Comparison of ENCODE assay signal across 1 cellular context in the genomic region with DNA sequence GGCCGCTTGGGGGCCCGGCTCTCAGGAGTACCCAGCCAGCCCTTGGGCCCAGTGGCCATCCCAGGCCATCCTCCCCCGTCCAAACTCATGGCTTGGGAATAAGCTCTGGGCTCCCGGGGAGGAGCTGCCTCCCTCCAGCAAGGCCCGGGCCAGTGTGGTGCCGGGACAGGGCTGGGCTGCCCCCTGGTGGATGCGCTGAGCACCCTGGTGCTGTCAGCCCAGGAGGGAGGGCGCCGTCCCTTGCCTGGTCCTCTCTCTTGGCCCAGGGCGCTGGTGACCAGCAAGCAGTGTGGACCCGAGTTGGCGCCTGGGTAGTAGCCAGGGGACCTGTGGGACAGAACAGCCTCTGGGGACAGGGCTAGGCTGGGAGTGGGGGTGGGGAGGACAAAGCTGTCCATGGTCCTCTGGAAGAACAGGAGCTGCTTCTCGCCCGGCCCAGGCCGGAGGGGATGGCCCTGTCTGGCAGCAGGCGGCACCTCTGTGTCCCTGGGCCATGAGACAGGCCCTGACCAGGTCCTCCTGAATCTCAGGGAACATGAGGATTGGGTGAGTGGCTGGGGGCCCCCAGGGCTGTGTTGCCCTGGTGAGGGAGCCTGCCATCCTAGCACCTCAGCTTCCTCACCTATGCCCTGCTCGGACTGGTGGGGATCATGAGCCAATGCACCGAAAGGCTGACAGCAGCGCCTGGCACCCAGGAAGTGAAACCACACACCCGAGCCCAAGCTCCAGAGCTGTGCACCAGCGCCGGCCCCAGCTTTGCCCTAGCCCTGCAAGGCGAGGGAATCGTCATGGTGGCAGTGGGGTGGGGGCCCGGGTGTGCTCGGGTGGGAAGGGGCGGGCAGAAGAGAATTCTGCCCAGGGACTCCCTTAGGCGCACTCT.
A peak's percentile ranks its signal among the peaks of the same experiment; 100 is the strongest.
TF ChIP-seq lines count a peak whose summit lies in the region.

No MANE protein-coding gene starts in this region.

TF ChIP-seq in K562, 482 proteins besides CTCF, POLR2A, EP300 and RAD21 (continued from another document and continues in another):
- TF ChIP-seq TARDBP (IDR thresholded peaks at IDR 0.05) = peak; percentile 82; the same call in 1 of the 2 replicates
- TF ChIP-seq SREBF1 (IDR thresholded peaks at IDR 0.05; ENCODE audit: borderline replicate concordance, low read depth, low read length) = 0 out of 2 replicates have a peak, but pooled peaks have one; percentile 43
- TF ChIP-seq MYNN (IDR thresholded peaks at IDR 0.05) = peak; percentile 69
- TF ChIP-seq MYNN (CRISPR knock-in tag; IDR thresholded peaks at IDR 0.05) = no peak
- TF ChIP-seq, protein P1, sequence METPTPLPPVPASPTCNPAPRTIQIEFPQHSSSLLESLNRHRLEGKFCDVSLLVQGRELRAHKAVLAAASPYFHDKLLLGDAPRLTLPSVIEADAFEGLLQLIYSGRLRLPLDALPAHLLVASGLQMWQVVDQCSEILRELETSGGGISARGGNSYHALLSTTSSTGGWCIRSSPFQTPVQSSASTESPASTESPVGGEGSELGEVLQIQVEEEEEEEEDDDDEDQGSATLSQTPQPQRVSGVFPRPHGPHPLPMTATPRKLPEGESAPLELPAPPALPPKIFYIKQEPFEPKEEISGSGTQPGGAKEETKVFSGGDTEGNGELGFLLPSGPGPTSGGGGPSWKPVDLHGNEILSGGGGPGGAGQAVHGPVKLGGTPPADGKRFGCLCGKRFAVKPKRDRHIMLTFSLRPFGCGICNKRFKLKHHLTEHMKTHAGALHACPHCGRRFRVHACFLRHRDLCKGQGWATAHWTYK (CRISPR knock-in tag; IDR thresholded peaks at IDR 0.05) = 0 out of 2 replicates have a peak, but pooled peaks have one; percentile 51
- TF ChIP-seq ZNF696 (CRISPR knock-in tag; conservative IDR thresholded peaks at IDR 0.05) = no peak
- TF ChIP-seq ZNF384 (IDR thresholded peaks at IDR 0.05; ENCODE audit: low read depth, low read length) = 0 out of 2 replicates have a peak, but pooled peaks have one; percentile 20
- TF ChIP-seq ZNF316 (IDR thresholded peaks at IDR 0.05) = no peak
- TF ChIP-seq ZFP36 (IDR thresholded peaks at IDR 0.05; ENCODE audit: low read depth, low read length, partially characterized antibody) = peak; percentile 25
- TF ChIP-seq YY1 (IDR thresholded peaks at IDR 0.05; ENCODE audit: borderline replicate concordance in 1 of 3, control insufficient read depth in 1 of 3, extremely low read depth in 1 of 3, insufficient read depth in 3 of 3, insufficient read length in 1 of 3, insufficient replicate concordance in 2 of 3, low read depth in 1 of 3, low read length in 2 of 3) = peak in 1 of 3 experiments; percentile 25
- TF ChIP-seq MCM5 (IDR thresholded peaks at IDR 0.05; ENCODE audit: low read depth) = no peak
- TF ChIP-seq MYBL2 (IDR thresholded peaks at IDR 0.05; ENCODE audit: low read depth) = no peak
- no peak for TF ChIP-seq MYBL2 (CRISPR knock-in tag; IDR thresholded peaks at IDR 0.05; ENCODE audit: borderline replicate concordance)
- 0 out of 2 replicates have a peak, but pooled peaks have one; percentile 66 for TF ChIP-seq RBM14 (IDR thresholded peaks at IDR 0.05; ENCODE audit: borderline replicate concordance, insufficient read depth, low read depth, low read length)
- peak; percentile 77; the same call in 1 of the 2 replicates for TF ChIP-seq CTBP1 (IDR thresholded peaks at IDR 0.05; ENCODE audit: borderline replicate concordance)
- peak; percentile 55 for TF ChIP-seq MYC (IDR thresholded peaks at IDR 0.05; ENCODE audit: low read depth, low read length)
- TF ChIP-seq MYC (CRISPR knock-in tag; IDR thresholded peaks at IDR 0.05; ENCODE audit: borderline replicate concordance, low read depth) = no peak
- TF ChIP-seq ZNF212 (CRISPR knock-in tag; IDR thresholded peaks at IDR 0.05) = 0 out of 2 replicates have a peak, but pooled peaks have one; percentile 18
- TF ChIP-seq, protein P2, sequence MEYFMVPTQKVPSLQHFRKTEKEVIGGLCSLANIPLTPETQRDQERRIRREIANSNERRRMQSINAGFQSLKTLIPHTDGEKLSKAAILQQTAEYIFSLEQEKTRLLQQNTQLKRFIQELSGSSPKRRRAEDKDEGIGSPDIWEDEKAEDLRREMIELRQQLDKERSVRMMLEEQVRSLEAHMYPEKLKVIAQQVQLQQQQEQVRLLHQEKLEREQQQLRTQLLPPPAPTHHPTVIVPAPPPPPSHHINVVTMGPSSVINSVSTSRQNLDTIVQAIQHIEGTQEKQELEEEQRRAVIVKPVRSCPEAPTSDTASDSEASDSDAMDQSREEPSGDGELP (CRISPR knock-in tag; IDR thresholded peaks at IDR 0.05; ENCODE audit: borderline replicate concordance) = peak; percentile 44; the same call in 1 of the 2 replicates
- TF ChIP-seq, protein P3, sequence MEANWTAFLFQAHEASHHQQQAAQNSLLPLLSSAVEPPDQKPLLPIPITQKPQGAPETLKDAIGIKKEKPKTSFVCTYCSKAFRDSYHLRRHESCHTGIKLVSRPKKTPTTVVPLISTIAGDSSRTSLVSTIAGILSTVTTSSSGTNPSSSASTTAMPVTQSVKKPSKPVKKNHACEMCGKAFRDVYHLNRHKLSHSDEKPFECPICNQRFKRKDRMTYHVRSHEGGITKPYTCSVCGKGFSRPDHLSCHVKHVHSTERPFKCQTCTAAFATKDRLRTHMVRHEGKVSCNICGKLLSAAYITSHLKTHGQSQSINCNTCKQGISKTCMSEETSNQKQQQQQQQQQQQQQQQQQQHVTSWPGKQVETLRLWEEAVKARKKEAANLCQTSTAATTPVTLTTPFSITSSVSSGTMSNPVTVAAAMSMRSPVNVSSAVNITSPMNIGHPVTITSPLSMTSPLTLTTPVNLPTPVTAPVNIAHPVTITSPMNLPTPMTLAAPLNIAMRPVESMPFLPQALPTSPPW (CRISPR knock-in tag; IDR thresholded peaks at IDR 0.05) = peak; percentile 54; the same call in 1 of the 2 replicates
- peak in 1 of 2 experiments; percentile 66; a peak in 2 of 4 replicates for TF ChIP-seq RCOR1 (IDR thresholded peaks at IDR 0.05; ENCODE audit: borderline replicate concordance in 1 of 2, low read depth in 2 of 2, low read length in 2 of 2)
- no peak for TF ChIP-seq ETV1 (tag; conservative IDR thresholded peaks at IDR 0.05; ENCODE audit: low read depth)
- no peak for TF ChIP-seq TCF7 (IDR thresholded peaks at IDR 0.05; ENCODE audit: borderline replicate concordance)
- TF ChIP-seq FIP1L1 (IDR thresholded peaks at IDR 0.05; ENCODE audit: low read depth, low read length, poor library complexity, severe bottlenecking) = peak; percentile 26
- TF ChIP-seq, protein P4, sequence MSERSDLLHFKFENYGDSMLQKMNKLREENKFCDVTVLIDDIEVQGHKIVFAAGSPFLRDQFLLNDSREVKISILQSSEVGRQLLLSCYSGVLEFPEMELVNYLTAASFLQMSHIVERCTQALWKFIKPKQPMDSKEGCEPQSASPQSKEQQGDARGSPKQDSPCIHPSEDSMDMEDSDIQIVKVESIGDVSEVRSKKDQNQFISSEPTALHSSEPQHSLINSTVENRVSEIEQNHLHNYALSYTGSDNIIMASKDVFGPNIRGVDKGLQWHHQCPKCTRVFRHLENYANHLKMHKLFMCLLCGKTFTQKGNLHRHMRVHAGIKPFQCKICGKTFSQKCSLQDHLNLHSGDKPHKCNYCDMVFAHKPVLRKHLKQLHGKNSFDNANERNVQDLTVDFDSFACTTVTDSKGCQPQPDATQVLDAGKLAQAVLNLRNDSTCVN (CRISPR knock-in tag; IDR thresholded peaks at IDR 0.05) = 0 out of 2 replicates have a peak, but pooled peaks have one; percentile 11
- TF ChIP-seq NONO (IDR thresholded peaks at IDR 0.05; ENCODE audit: low read depth in 2 of 2, low read length in 1 of 2) = 0 out of 4 replicates have a peak, but pooled peaks of 1 of the 2 experiments have one; percentile 29
- TF ChIP-seq MAZ (CRISPR knock-in tag; conservative IDR thresholded peaks at IDR 0.05 in 1 of 2, IDR thresholded peaks at IDR 0.05 in 1 of 2) = peak; percentile 72 to 83
- TF ChIP-seq, protein P5, sequence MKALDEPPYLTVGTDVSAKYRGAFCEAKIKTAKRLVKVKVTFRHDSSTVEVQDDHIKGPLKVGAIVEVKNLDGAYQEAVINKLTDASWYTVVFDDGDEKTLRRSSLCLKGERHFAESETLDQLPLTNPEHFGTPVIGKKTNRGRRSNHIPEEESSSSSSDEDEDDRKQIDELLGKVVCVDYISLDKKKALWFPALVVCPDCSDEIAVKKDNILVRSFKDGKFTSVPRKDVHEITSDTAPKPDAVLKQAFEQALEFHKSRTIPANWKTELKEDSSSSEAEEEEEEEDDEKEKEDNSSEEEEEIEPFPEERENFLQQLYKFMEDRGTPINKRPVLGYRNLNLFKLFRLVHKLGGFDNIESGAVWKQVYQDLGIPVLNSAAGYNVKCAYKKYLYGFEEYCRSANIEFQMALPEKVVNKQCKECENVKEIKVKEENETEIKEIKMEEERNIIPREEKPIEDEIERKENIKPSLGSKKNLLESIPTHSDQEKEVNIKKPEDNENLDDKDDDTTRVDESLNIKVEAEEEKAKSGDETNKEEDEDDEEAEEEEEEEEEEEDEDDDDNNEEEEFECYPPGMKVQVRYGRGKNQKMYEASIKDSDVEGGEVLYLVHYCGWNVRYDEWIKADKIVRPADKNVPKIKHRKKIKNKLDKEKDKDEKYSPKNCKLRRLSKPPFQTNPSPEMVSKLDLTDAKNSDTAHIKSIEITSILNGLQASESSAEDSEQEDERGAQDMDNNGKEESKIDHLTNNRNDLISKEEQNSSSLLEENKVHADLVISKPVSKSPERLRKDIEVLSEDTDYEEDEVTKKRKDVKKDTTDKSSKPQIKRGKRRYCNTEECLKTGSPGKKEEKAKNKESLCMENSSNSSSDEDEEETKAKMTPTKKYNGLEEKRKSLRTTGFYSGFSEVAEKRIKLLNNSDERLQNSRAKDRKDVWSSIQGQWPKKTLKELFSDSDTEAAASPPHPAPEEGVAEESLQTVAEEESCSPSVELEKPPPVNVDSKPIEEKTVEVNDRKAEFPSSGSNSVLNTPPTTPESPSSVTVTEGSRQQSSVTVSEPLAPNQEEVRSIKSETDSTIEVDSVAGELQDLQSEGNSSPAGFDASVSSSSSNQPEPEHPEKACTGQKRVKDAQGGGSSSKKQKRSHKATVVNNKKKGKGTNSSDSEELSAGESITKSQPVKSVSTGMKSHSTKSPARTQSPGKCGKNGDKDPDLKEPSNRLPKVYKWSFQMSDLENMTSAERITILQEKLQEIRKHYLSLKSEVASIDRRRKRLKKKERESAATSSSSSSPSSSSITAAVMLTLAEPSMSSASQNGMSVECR (CRISPR knock-in tag; IDR thresholded peaks at IDR 0.05) = peak; percentile 50; the same call in 1 of the 2 replicates
- peak; percentile 98 for TF ChIP-seq STAG1 (CRISPR knock-in tag; IDR thresholded peaks at IDR 0.05; ENCODE audit: borderline replicate concordance)
- peak; percentile 78 for TF ChIP-seq PHF21A (IDR thresholded peaks at IDR 0.05; ENCODE audit: borderline replicate concordance, low read depth)
- peak; percentile 46; the same call in 1 of the 2 replicates for TF ChIP-seq HCFC1 (IDR thresholded peaks at IDR 0.05; ENCODE audit: low read depth, low read length)
- peak; percentile 55; the same call in 1 of the 2 replicates for TF ChIP-seq KLF16 (IDR thresholded peaks at IDR 0.05)
- peak; percentile 94 for TF ChIP-seq RB1 (IDR thresholded peaks at IDR 0.05; ENCODE audit: low read depth)
- TF ChIP-seq, protein P6, sequence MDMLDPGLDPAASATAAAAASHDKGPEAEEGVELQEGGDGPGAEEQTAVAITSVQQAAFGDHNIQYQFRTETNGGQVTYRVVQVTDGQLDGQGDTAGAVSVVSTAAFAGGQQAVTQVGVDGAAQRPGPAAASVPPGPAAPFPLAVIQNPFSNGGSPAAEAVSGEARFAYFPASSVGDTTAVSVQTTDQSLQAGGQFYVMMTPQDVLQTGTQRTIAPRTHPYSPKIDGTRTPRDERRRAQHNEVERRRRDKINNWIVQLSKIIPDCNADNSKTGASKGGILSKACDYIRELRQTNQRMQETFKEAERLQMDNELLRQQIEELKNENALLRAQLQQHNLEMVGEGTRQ (CRISPR knock-in tag; IDR thresholded peaks at IDR 0.05) = no peak
- TF ChIP-seq, protein P7, sequence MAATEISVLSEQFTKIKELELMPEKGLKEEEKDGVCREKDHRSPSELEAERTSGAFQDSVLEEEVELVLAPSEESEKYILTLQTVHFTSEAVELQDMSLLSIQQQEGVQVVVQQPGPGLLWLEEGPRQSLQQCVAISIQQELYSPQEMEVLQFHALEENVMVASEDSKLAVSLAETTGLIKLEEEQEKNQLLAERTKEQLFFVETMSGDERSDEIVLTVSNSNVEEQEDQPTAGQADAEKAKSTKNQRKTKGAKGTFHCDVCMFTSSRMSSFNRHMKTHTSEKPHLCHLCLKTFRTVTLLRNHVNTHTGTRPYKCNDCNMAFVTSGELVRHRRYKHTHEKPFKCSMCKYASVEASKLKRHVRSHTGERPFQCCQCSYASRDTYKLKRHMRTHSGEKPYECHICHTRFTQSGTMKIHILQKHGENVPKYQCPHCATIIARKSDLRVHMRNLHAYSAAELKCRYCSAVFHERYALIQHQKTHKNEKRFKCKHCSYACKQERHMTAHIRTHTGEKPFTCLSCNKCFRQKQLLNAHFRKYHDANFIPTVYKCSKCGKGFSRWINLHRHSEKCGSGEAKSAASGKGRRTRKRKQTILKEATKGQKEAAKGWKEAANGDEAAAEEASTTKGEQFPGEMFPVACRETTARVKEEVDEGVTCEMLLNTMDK (IDR thresholded peaks at IDR 0.05; ENCODE audit: borderline replicate concordance, insufficient read depth, low read depth, low read length, poor library complexity, severe bottlenecking) = peak; percentile 96
- TF ChIP-seq WHSC1 (IDR thresholded peaks at IDR 0.05; ENCODE audit: low read length) = no peak
- peak; percentile 34; the same call in 1 of the 2 replicates for TF ChIP-seq RBFOX2 (IDR thresholded peaks at IDR 0.05; ENCODE audit: low read depth, low read length)
- TF ChIP-seq JUN (IDR thresholded peaks at IDR 0.05; ENCODE audit: borderline replicate concordance, low read depth, low read length) = 0 out of 2 replicates have a peak, but pooled peaks have one; percentile 24
- no peak for TF ChIP-seq JUN (CRISPR knock-in tag; IDR thresholded peaks at IDR 0.05; ENCODE audit: borderline replicate concordance)
- peak; percentile 20; the same call in 1 of the 2 replicates for TF ChIP-seq ESRRA (IDR thresholded peaks at IDR 0.05; ENCODE audit: borderline replicate concordance, low read depth)
- TF ChIP-seq PHB (CRISPR knock-in tag; IDR thresholded peaks at IDR 0.05) = 0 out of 2 replicates have a peak, but pooled peaks have one; percentile 33
- peak; percentile 38; the same call in 1 of the 2 replicates for TF ChIP-seq MTA3 (IDR thresholded peaks at IDR 0.05; ENCODE audit: borderline replicate concordance)
- TF ChIP-seq ZNF583 (CRISPR knock-in tag; IDR thresholded peaks at IDR 0.05) = no peak
- TF ChIP-seq SP1 (CRISPR knock-in tag; IDR thresholded peaks at IDR 0.05) = no peak; the same call in 1 of the 2 replicates
